19 cellular contexts compared by ENCODE assay signal in the genomic region with DNA sequence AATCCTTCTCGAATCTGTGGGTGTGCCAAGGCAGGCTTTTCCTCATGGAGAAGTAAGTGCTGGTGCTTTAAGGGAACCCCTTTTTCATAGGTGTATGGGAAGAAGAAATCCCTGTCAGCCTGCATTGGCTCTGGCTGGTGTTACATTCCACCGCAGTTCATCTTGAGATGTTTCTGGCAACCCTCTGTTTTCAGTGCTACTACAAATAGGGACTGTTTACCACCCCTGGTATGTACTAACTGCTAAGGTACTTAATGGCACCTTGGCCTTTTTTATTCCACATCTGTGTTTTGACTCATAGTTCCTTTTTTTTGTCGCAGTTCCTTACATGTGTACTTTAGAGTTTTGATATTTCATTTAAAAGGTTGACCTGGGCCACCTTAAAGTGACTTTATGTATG.
"Had no signal": no experiment of that assay in that cellular context is flagged by ENCODE, and none has a peak within 500 bp of the region (broad histone marks: within the 10 kb centered on the region; RNA-seq: fewer than 3 reads in every experiment).

No MANE protein-coding gene starts in this region.

- H3K9me3 ChIP-seq: body of pancreas had no signal

- ATAC-seq: activated CD4-positive, CD25-positive, alpha-beta regulatory T cell treated with anti-CD3 and anti-CD28 coated beads, Interleukin-2, amount 50 U/mL, for 24 hours; activated naive CD8-positive, alpha-beta T cell treated with anti-CD3 and anti-CD28 coated beads, Interleukin-2, amount 50 U/mL, for 24 hours; activated T-cell treated with anti-CD3 and anti-CD28 coated beads, Interleukin-2, amount 50 U/mL, for 72 hours; body of pancreas; esophagus mucosa; left colon; stimulated activated naive CD8-positive, alpha-beta T cell treated with anti-CD3 and anti-CD28 coated beads, Interleukin-15, Interleukin-2, amounts not matched to agents 100 U/mL and 50 U/mL, for 24 hours had no signal

- DNase-seq: activated CD4-positive, alpha-beta memory T cell treated with anti-CD3 and anti-CD28 coated beads, Interleukin-2, amount 10 ng/mL, durations not matched to agents 7 days and 5 days; activated gamma-delta T cell; activated naive CD4-positive, alpha-beta T cell treated with anti-CD3 and anti-CD28 coated beads, Interleukin-2, amount 50 U/mL, for 16 hours; activated naive CD8-positive, alpha-beta T cell treated with anti-CD3 and anti-CD28 coated beads, Interleukin-2, amount 50 U/mL, for 24 hours; activated T-cell treated with anti-CD3 and anti-CD28 coated beads, Interleukin-2, amount 50 U/mL, for 72 hours; body of pancreas; central memory CD4-positive, alpha-beta T cell; effector memory CD4-positive, alpha-beta T cell; islet precursor cell; left colon; naive B cell; retina; stimulated activated CD4-positive, alpha-beta T cell treated with anti-CD3 and anti-CD28 coated beads, Interleukin-4, amount 100 ng/mL, for 24 hours; stimulated activated naive CD8-positive, alpha-beta T cell treated with anti-CD3 and anti-CD28 coated beads, Interleukin-15, Interleukin-2, amounts not matched to agents 100 U/mL and 50 U/mL, for 24 hours; upper lobe of left lung had no signal

- H3K27ac ChIP-seq: body of pancreas, neural progenitor cell, upper lobe of left lung had no signal

- H3K27me3 ChIP-seq: body of pancreas, neural progenitor cell, upper lobe of left lung had no signal

- H3K36me3 ChIP-seq: upper lobe of left lung had no signal

- H3K4me1 ChIP-seq: body of pancreas, upper lobe of left lung had no signal

- H3K9ac ChIP-seq: neural progenitor cell had no signal

- H3K4me3 ChIP-seq: body of pancreas, lung, neural progenitor cell, upper lobe of left lung had no signal
